In the genomic region with DNA sequence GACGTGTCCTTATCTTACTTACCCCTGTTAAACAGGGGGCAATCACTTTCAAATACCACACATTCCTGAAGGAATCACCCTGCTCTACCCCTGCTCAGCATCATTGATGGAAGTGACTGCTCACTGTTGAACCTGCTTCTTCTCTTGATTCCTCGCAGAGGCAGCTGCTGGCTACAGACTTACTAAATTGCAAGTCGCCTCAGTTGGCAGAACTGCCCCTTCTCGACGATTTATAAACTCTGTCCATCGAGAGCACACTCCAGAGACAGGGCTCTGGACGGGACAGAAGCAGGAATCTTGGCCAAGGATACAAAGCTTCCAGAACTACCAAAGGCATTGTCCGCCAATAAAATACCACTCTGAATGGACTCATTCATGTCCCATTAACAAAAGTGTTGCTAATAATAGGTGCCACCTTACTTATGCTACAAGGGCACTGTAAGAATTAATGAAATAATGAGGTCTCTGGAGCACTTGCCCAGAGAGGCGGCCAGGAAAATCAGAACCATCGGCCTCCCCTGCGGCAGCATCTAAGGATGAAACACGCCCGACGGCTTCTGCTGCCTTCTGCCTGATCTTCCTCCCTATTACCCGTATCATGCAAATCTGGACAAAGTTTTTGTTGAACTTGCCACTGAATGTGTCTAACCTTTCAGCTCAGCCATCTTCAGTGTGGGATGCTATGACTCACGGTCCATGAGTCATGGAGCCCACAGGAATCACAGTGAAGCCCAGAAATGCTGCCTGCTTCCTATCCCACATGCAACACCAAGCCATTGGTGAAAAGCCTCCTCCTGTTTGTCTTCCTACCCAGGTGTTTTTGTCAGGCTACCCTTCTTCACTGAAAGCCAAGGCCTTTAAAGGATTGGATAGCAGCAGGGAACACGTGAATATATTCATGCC, we compare ENCODE assay signal across 8 cellular contexts.
A peak's percentile ranks its signal among the peaks of the same experiment; 100 is the strongest.
DNase-seq lines count a peak whose midpoint lies in the region; ATAC-seq lines count a peak whose summit lies in the region.

No MANE protein-coding gene starts in this region.

- CTCF ChIA-PET in activated naive CD4-positive, alpha-beta T cell treated with anti-CD3 and anti-CD28 coated beads for 36 hours (lab: Charles Lee), result no interaction called here
- CTCF ChIA-PET in activated naive CD4-positive, alpha-beta T cell treated with anti-CD3 and anti-CD28 coated beads, Interleukin-2, amount 10 ng/mL, durations not matched to agents 7 days and 5 days (lab: Charles Lee), result no interaction called here

- no peak overlapping the region for H3K4me3 Mint-ChIP-seq in activated naive CD4-positive, alpha-beta T cell treated with anti-CD3 and anti-CD28 coated beads for 36 hours
- no peak overlapping the region for H3K4me3 Mint-ChIP-seq in activated naive CD4-positive, alpha-beta T cell treated with anti-CD3 and anti-CD28 coated beads, Interleukin-2, amount 10 ng/mL, durations not matched to agents 7 days and 5 days
- H3K4me3 Mint-ChIP-seq in activated naive CD8-positive, alpha-beta T cell treated with anti-CD3 and anti-CD28 coated beads for 36 hours, result no peak overlapping the region

- no peak for ATAC-seq in GM21723 (IDR thresholded peaks at IDR 0.05; ENCODE audit: unreplicated experiment)

- peaks cover 8% of the 10 kb centered on the region for H3K4me1 Mint-ChIP-seq in activated naive CD4-positive, alpha-beta T cell treated with anti-CD3 and anti-CD28 coated beads for 36 hours (ENCODE audit: low read depth)
- H3K4me1 Mint-ChIP-seq in activated naive CD4-positive, alpha-beta T cell treated with anti-CD3 and anti-CD28 coated beads, Interleukin-2, amount 10 ng/mL, durations not matched to agents 7 days and 5 days, result no peaks in the 10 kb centered on the region
- H3K4me1 Mint-ChIP-seq in activated naive CD8-positive, alpha-beta T cell treated with anti-CD3 and anti-CD28 coated beads for 36 hours, result peaks cover 9% of the 10 kb centered on the region

- no peaks in the 10 kb centered on the region for H3K27me3 Mint-ChIP-seq in activated naive CD4-positive, alpha-beta T cell treated with anti-CD3 and anti-CD28 coated beads for 36 hours (ENCODE audit: low read depth)
- peaks cover under 1% of the 10 kb centered on the region for H3K27me3 Mint-ChIP-seq in activated naive CD4-positive, alpha-beta T cell treated with anti-CD3 and anti-CD28 coated beads, Interleukin-2, amount 10 ng/mL, durations not matched to agents 7 days and 5 days
- no peaks in the 10 kb centered on the region for H3K27me3 Mint-ChIP-seq in activated naive CD8-positive, alpha-beta T cell treated with anti-CD3 and anti-CD28 coated beads for 36 hours

- intact Hi-C loops in activated naive CD4-positive, alpha-beta T cell treated with anti-CD3 and anti-CD28 coated beads for 36 hours (cut with micrococcal nuclease), result no loop called here

- H3K27ac Mint-ChIP-seq in activated naive CD4-positive, alpha-beta T cell treated with anti-CD3 and anti-CD28 coated beads for 36 hours, result no peak overlapping the region
- no peak overlapping the region for H3K27ac Mint-ChIP-seq in activated naive CD4-positive, alpha-beta T cell treated with anti-CD3 and anti-CD28 coated beads, Interleukin-2, amount 10 ng/mL, durations not matched to agents 7 days and 5 days
- H3K27ac Mint-ChIP-seq in activated naive CD8-positive, alpha-beta T cell treated with anti-CD3 and anti-CD28 coated beads for 36 hours, result no peak overlapping the region

- H3K9me3 Mint-ChIP-seq in activated naive CD4-positive, alpha-beta T cell treated with anti-CD3 and anti-CD28 coated beads for 36 hours, result no peaks in the 10 kb centered on the region
- no peaks in the 10 kb centered on the region for H3K9me3 Mint-ChIP-seq in activated naive CD4-positive, alpha-beta T cell treated with anti-CD3 and anti-CD28 coated beads, Interleukin-2, amount 10 ng/mL, durations not matched to agents 7 days and 5 days
- H3K9me3 Mint-ChIP-seq in activated naive CD8-positive, alpha-beta T cell treated with anti-CD3 and anti-CD28 coated beads for 36 hours, result peaks cover 2% of the 10 kb centered on the region

- peak; percentile 63 for DNase-seq in activated naive CD4-positive, alpha-beta T cell treated with anti-CD3 and anti-CD28 coated beads for 36 hours
- no peak for DNase-seq in activated naive CD4-positive, alpha-beta T cell treated with anti-CD3 and anti-CD28 coated beads, Interleukin-2, amount 10 ng/mL, durations not matched to agents 7 days and 5 days
- DNase-seq in activated naive CD8-positive, alpha-beta T cell treated with anti-CD3 and anti-CD28 coated beads for 36 hours, result peak; percentile 51
- DNase-seq in iPS-NIHi11 (ENCODE audit: low spot score) (peak; percentile 50), NAMALWA (ENCODE audit: low spot score) (no peak)
- DNase-seq in stimulated activated CD4-positive, alpha-beta T cell treated with anti-CD3 and anti-CD28 coated beads, Interleukin-4, amount 100 ng/mL, for 1 hour, result peak; percentile 39
- no peak for DNase-seq in effector CD8-positive, alpha-beta T cell (lab: John Stamatoyannopoulos, UW)

- H3K36me3 Mint-ChIP-seq in activated naive CD4-positive, alpha-beta T cell treated with anti-CD3 and anti-CD28 coated beads for 36 hours (ENCODE audit: low read depth), result no peaks in the 10 kb centered on the region
- no peaks in the 10 kb centered on the region for H3K36me3 Mint-ChIP-seq in activated naive CD4-positive, alpha-beta T cell treated with anti-CD3 and anti-CD28 coated beads, Interleukin-2, amount 10 ng/mL, durations not matched to agents 7 days and 5 days
- H3K36me3 Mint-ChIP-seq in activated naive CD8-positive, alpha-beta T cell treated with anti-CD3 and anti-CD28 coated beads for 36 hours, result no peaks in the 10 kb centered on the region

Comparison
In these comparisons a context has a peak if more than half of its experiments do, and no peak if none do; other contexts are left out.
1. DNase-seq: peak in activated naive CD4-positive, alpha-beta T cell treated with anti-CD3 and anti-CD28 coated beads for 36 hours (single experiment), activated naive CD8-positive, alpha-beta T cell treated with anti-CD3 and anti-CD28 coated beads for 36 hours (single experiment), iPS-NIHi11 (single experiment) and stimulated activated CD4-positive, alpha-beta T cell treated with anti-CD3 and anti-CD28 coated beads, Interleukin-4, amount 100 ng/mL, for 1 hour (single experiment); none in activated naive CD4-positive, alpha-beta T cell treated with anti-CD3 and anti-CD28 coated beads, Interleukin-2, amount 10 ng/mL, durations not matched to agents 7 days and 5 days (single experiment), NAMALWA (single experiment) and effector CD8-positive, alpha-beta T cell (single experiment).